8 cellular contexts compared by ENCODE assay signal in the genomic region with DNA sequence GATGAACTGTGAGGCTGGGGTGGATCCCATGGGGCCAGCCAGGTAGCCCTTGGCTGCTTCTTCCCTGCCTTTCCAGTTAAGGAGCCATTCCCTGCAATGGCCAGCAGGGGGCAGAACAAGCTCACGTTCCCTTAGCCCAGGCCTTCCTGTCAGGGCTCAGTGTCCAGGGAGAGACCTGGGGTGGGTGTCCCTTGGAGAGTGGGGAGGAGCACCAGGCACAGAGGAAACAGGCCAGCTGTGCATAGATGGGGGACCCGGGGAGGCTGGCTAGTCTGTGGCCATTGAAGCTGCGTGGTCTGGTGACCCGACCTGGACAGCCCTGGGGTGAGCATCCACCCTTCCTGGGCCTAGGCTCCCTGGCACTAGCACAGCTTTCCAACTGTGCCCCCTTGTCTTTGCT. TPM values are rescaled to one million over a fixed set of nuclear protein-coding genes. Genes with fewer than 3 reads are reported as not detected.
DNase-seq lines count a peak whose midpoint lies in the region; ATAC-seq and TF ChIP-seq lines count a peak whose summit lies in the region.

No MANE protein-coding gene starts in this region.

- no peak for TF ChIP-seq EP300 in suprapubic skin (IDR thresholded peaks at IDR 0.05)

- H3K27me3 ChIP-seq in neutrophil (no peaks in the 10 kb centered on the region), suprapubic skin (no peaks in the 10 kb centered on the region)

- H3K36me3 Mint-ChIP-seq in activated T-helper 1 cell treated with anti-CD3 and anti-CD28 coated beads, Interleukin-12 subunit alpha, Interleukin-12 subunit beta, Interleukin-2, Interleukin-4 antibody, amounts not matched to agents 30 ng/mL and 10 ng/mL and 1 ng/mL, durations not matched to agents 14 hours and 24 hours and 36 hours (ENCODE audit: low read depth): peaks cover 10% of the 10 kb centered on the region

- peak overlapping the region; percentile 31 for H3K27ac ChIP-seq in neutrophil
- H3K27ac ChIP-seq in suprapubic skin: no peak overlapping the region

- H3K27ac Mint-ChIP-seq in activated T-helper 1 cell treated with anti-CD3 and anti-CD28 coated beads, Interleukin-12 subunit alpha, Interleukin-12 subunit beta, Interleukin-2, Interleukin-4 antibody, amounts not matched to agents 30 ng/mL and 10 ng/mL and 1 ng/mL, durations not matched to agents 14 hours and 24 hours and 36 hours: peak overlapping the region; percentile 70

- H3K4me3 ChIP-seq in fibroblast of pulmonary artery (replicated peaks; ENCODE audit: low read depth, low read length) (no peak overlapping the region), neutrophil (ENCODE audit: low read depth in 1 of 2, low read length in 1 of 2) (no peak overlapping the region), suprapubic skin (no peak overlapping the region)

- peaks cover 17% of the 10 kb centered on the region for H3K4me1 Mint-ChIP-seq in activated T-helper 1 cell treated with anti-CD3 and anti-CD28 coated beads, Interleukin-12 subunit alpha, Interleukin-12 subunit beta, Interleukin-2, Interleukin-4 antibody, amounts not matched to agents 30 ng/mL and 10 ng/mL and 1 ng/mL, durations not matched to agents 14 hours and 24 hours and 36 hours (ENCODE audit: low read depth)

- H3K9me3 ChIP-seq in neutrophil: no peaks in the 10 kb centered on the region
- no peaks in the 10 kb centered on the region for H3K9me3 ChIP-seq in suprapubic skin

- ATAC-seq in GM19023 (IDR thresholded peaks at IDR 0.05; ENCODE audit: unreplicated experiment): peak; percentile 51

- H3K4me1 ChIP-seq in neutrophil (ENCODE audit: control insufficient read depth in 1 of 2, insufficient read depth in 1 of 2, low read depth in 1 of 2, low read length in 1 of 2) (peaks cover 10 to 11% of the 10 kb centered on the region in 2 experiments), suprapubic skin (peaks cover 9% of the 10 kb centered on the region)

- TF ChIP-seq POLR2A in suprapubic skin (IDR thresholded peaks at IDR 0.05): no peak

- no peak overlapping the region for H3K4me3 Mint-ChIP-seq in activated T-helper 1 cell treated with anti-CD3 and anti-CD28 coated beads, Interleukin-12 subunit alpha, Interleukin-12 subunit beta, Interleukin-2, Interleukin-4 antibody, amounts not matched to agents 30 ng/mL and 10 ng/mL and 1 ng/mL, durations not matched to agents 14 hours and 24 hours and 36 hours

- peak; percentile 84 for DNase-seq in AG08396 (ENCODE audit: low spot score)
- DNase-seq in KBM-7: peak; percentile 81
- DNase-seq in RPMI7951 (ENCODE audit: low read depth): peak; percentile 79
- peak; percentile 70 for DNase-seq in activated T-helper 1 cell treated with anti-CD3 and anti-CD28 coated beads, Interleukin-12 subunit alpha, Interleukin-12 subunit beta, Interleukin-2, Interleukin-4 antibody, amounts not matched to agents 30 ng/mL and 10 ng/mL and 1 ng/mL, durations not matched to agents 14 hours and 24 hours and 36 hours (ENCODE audit: low spot score)
- DNase-seq in fibroblast of pulmonary artery (ENCODE audit: low read depth): peak; percentile 87
- DNase-seq in suprapubic skin (ENCODE audit: low spot score in 2 of 2): peak; percentile 88 to 90

- peaks cover 11% of the 10 kb centered on the region for H3K9me3 Mint-ChIP-seq in activated T-helper 1 cell treated with anti-CD3 and anti-CD28 coated beads, Interleukin-12 subunit alpha, Interleukin-12 subunit beta, Interleukin-2, Interleukin-4 antibody, amounts not matched to agents 30 ng/mL and 10 ng/mL and 1 ng/mL, durations not matched to agents 14 hours and 24 hours and 36 hours

- in situ Hi-C loops in KBM-7 (cut with MboI; ENCODE audit: low pct_unique_long_range_greater_than_20kb, low sequenced_read_pairs): loop anchor here (10.0 kb wide), 2 partner anchors 208 to 232 kb away; partner anchors contain the start of genes AHCYL1 and GNAI3

- TF ChIP-seq CTCF in fibroblast of pulmonary artery (IDR thresholded peaks at IDR 0.05; ENCODE audit: low read length, missing control alignments) (peak; percentile 94), neutrophil (IDR thresholded peaks at IDR 0.05) (peak; percentile 97), suprapubic skin (IDR thresholded peaks at IDR 0.05) (peak; percentile 90 to 93)

- H3K27me3 Mint-ChIP-seq in activated T-helper 1 cell treated with anti-CD3 and anti-CD28 coated beads, Interleukin-12 subunit alpha, Interleukin-12 subunit beta, Interleukin-2, Interleukin-4 antibody, amounts not matched to agents 30 ng/mL and 10 ng/mL and 1 ng/mL, durations not matched to agents 14 hours and 24 hours and 36 hours (ENCODE audit: insufficient read depth): peaks cover 6% of the 10 kb centered on the region

- no peaks in the 10 kb centered on the region for H3K36me3 ChIP-seq in neutrophil
- H3K36me3 ChIP-seq in suprapubic skin: no peaks in the 10 kb centered on the region

- 8% methylated on average over 2 of the region's 4 CpGs for WGBS in suprapubic skin

- intact Hi-C loops in activated T-helper 1 cell treated with anti-CD3 and anti-CD28 coated beads, Interleukin-12 subunit alpha, Interleukin-12 subunit beta, Interleukin-2, Interleukin-4 antibody, amounts not matched to agents 30 ng/mL and 10 ng/mL and 1 ng/mL, durations not matched to agents 14 hours and 24 hours and 36 hours (cut with micrococcal nuclease): loop anchor here (1.0 kb wide), 5 partner anchors 13 to 234 kb away; partner anchors contain the start of genes AHCYL1, CSF1 and GNAI3

RNA-seq across cellular contexts. Expression of gene EPS8L3, which starts 13.2 kb away (rescaled TPM):
- total RNA-seq in RPMI7951 (2014; rRNA removed; shearing (Covaris generic)): not detected in 2 replicates
- not detected in 2 replicates for total RNA-seq in activated T-helper 1 cell treated with anti-CD3 and anti-CD28 coated beads, Interleukin-12 subunit alpha, Interleukin-12 subunit beta, Interleukin-2, Interleukin-4 antibody, amounts not matched to agents 30 ng/mL and 10 ng/mL and 1 ng/mL, durations not matched to agents 14 hours and 24 hours and 36 hours
- not detected for total RNA-seq in suprapubic skin

RNA-seq across cellular contexts. Expression of gene GSTM3, which starts 36.1 kb away (rescaled TPM):
- total RNA-seq in RPMI7951 (2014; rRNA removed; shearing (Covaris generic)): 229 and 247 TPM in 2 replicates
- 10.1 and 11.0 TPM in 2 replicates for total RNA-seq in activated T-helper 1 cell treated with anti-CD3 and anti-CD28 coated beads, Interleukin-12 subunit alpha, Interleukin-12 subunit beta, Interleukin-2, Interleukin-4 antibody, amounts not matched to agents 30 ng/mL and 10 ng/mL and 1 ng/mL, durations not matched to agents 14 hours and 24 hours and 36 hours
- 100 to 1,000 TPM in 2 of 4 donors, 10 to 100 TPM in 2; 65.9 to 288 (median 114) TPM for total RNA-seq in suprapubic skin
